11 cellular contexts compared by ENCODE assay signal in the genomic region with DNA sequence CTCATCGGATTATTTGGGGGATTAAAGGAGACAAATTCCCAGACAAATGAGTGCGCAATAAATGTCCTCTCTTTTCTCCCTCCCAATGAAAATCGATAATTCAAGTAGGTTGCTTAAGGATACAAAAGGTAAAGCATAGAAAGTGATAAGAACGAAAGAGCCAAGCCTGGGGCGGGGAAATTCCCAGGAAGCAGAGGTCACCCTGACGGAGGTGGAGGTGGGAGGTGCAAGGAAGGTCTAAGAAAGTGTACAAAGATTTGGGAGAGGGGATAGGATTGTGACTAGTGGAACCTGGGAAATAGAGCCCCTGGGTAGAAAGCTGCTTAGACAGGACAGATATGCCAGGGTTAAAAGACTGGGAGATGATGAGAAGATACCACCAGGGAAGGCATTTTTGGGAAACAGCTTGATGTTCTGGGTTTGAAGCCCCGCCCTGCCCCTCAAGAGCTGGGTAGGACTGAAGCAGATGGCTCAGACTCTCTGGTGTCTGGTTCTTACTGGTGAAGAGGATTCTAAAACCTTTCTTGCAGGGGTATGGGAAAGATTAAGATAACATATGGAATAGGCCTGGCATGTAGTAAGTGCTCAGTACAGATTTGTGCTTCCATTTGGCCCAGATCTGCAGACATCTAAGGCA. TPM values are rescaled to one million over a fixed set of nuclear protein-coding genes. Genes with fewer than 3 reads are reported as not detected.
DNase-seq lines count a peak whose midpoint lies in the region; ATAC-seq and TF ChIP-seq lines count a peak whose summit lies in the region.
"Had no signal": no experiment of that assay in that cellular context is flagged by ENCODE, and none has a peak within 500 bp of the region (broad histone marks: within the 10 kb centered on the region; RNA-seq: fewer than 3 reads in every experiment).

No MANE protein-coding gene starts in this region.

- TF ChIP-seq CTCF in Panc1 (IDR thresholded peaks at IDR 0.05) (no peak), hepatocyte (IDR thresholded peaks at IDR 0.05; ENCODE audit: poor library complexity) (no peak), smooth muscle cell (IDR thresholded peaks at IDR 0.05; ENCODE audit: borderline replicate concordance, insufficient read depth, poor library complexity, severe bottlenecking) (no peak)

- POLR2A ChIA-PET in Panc1 (lab: Charles Lee): interaction anchor here (0.6 kb wide), 1 partner anchor 64 kb away, joined by 9 read pairs; no protein-coding TSS in a partner anchor

- H3K9me2 ChIP-seq in hepatocyte (replicated peaks; ENCODE audit: insufficient read depth): no peaks in the 10 kb centered on the region

- H3K4me1 Mint-ChIP-seq in activated CD8-positive, alpha-beta memory T cell treated with anti-CD3 and anti-CD28 coated beads, Interleukin-2, amount 10 ng/mL, durations not matched to agents 7 days and 5 days: peaks cover 19% of the 10 kb centered on the region

- H3K4me2 ChIP-seq in hepatocyte (peak overlapping the region; percentile 83), smooth muscle cell (peak overlapping the region; percentile 91)

- H3K79me2 ChIP-seq in hepatocyte (peaks cover 35% of the 10 kb centered on the region), smooth muscle cell (ENCODE audit: low read depth) (peaks cover 36% of the 10 kb centered on the region)

- WGBS in hepatocyte (ENCODE audit: low lambda C conversion rate, missing lambda C conversion rate): 60% methylated on average over 7 of the region's 7 CpGs
- 73% methylated on average over 7 of the region's 7 CpGs for WGBS in smooth muscle cell (ENCODE audit: low lambda C conversion rate)

- H3K4me3 Mint-ChIP-seq in activated CD8-positive, alpha-beta memory T cell treated with anti-CD3 and anti-CD28 coated beads, Interleukin-2, amount 10 ng/mL, durations not matched to agents 7 days and 5 days: peak overlapping the region; percentile 80

- BruUV-seq in Panc1 (replicated peaks; lab: Mats Ljungman, UMichigan): no TSS peak

- CTCF ChIA-PET in activated CD8-positive, alpha-beta memory T cell treated with anti-CD3 and anti-CD28 coated beads, Interleukin-2, amount 10 ng/mL, durations not matched to agents 7 days and 5 days (lab: Charles Lee): interaction anchor here (0.8 to 1.3 kb wide), 2 partner anchors 66 to 158 kb away, joined by 3 to 4 read pairs; no protein-coding TSS in a partner anchor
- CTCF ChIA-PET in Panc1 (lab: Charles Lee): no interaction called here

- H3K36me3 ChIP-seq in Panc1 (ENCODE audit: control insufficient read depth, insufficient read depth, low read length) (no peaks in the 10 kb centered on the region; the same call in 1 of the 2 replicates), hepatocyte (replicated peaks; ENCODE audit: insufficient read depth, low read depth) (no peaks in the 10 kb centered on the region), smooth muscle cell (ENCODE audit: low read depth) (no peaks in the 10 kb centered on the region)
- H3K36me3 ChIP-seq: prostate gland had no signal

- H3K27ac Mint-ChIP-seq in activated CD8-positive, alpha-beta memory T cell treated with anti-CD3 and anti-CD28 coated beads, Interleukin-2, amount 10 ng/mL, durations not matched to agents 7 days and 5 days: no peak overlapping the region

- intact Hi-C loops in Panc1 (cut with micrococcal nuclease; ENCODE audit: unreplicated experiment): no loop called here

- peak overlapping the region; percentile 84 for H3K27ac ChIP-seq in Panc1 (ENCODE audit: low read length)
- peak overlapping the region; percentile 13 for H3K27ac ChIP-seq in hepatocyte
- no peak overlapping the region for H3K27ac ChIP-seq in smooth muscle cell (ENCODE audit: low read depth)
- H3K27ac ChIP-seq: prostate gland had no signal

- no peak overlapping the region for H3K9ac ChIP-seq in smooth muscle cell (ENCODE audit: low read depth)

- in situ Hi-C loops in Panc1 (cut with HindIII; ENCODE audit: low pct_unique_long_range_greater_than_20kb, low sequenced_read_pairs): no loop called here

- H4K20me1 ChIP-seq in hepatocyte (ENCODE audit: insufficient read depth, poor library complexity, severe bottlenecking) (peaks cover 5% of the 10 kb centered on the region), smooth muscle cell (ENCODE audit: low read depth) (peaks cover 31% of the 10 kb centered on the region)

- H2AFZ ChIP-seq in hepatocyte (peak overlapping the region; percentile 52), smooth muscle cell (ENCODE audit: low read depth) (peak overlapping the region; percentile 92)

- DNase-seq in activated CD8-positive, alpha-beta memory T cell treated with anti-CD3 and anti-CD28 coated beads, Interleukin-2, amount 10 ng/mL, durations not matched to agents 7 days and 5 days: no peak
- no peak for DNase-seq in activated CD8-positive, alpha-beta memory T cell treated with anti-CD3 and anti-CD28 coated beads for 24 hours
- DNase-seq in Panc1 (ENCODE audit: low read depth, low spot score) (no peak), hepatocyte (ENCODE audit: low spot score) (no peak), smooth muscle cell (lab: John Stamatoyannopoulos, UW; ENCODE audit: unreplicated experiment) (no peak), AG08396 (ENCODE audit: low spot score) (no peak)
- DNase-seq: amniotic stem cell, SIG-M5 had no signal

- no peak for ATAC-seq in activated CD8-positive, alpha-beta memory T cell treated with anti-CD3 and anti-CD28 coated beads, Interleukin-2, amount 10 ng/mL, durations not matched to agents 7 days and 5 days
- ATAC-seq in Panc1: no peak
- ATAC-seq in HG02678 (IDR thresholded peaks at IDR 0.05; ENCODE audit: unreplicated experiment): no peak
- ATAC-seq in HG02759 (IDR thresholded peaks at IDR 0.05; ENCODE audit: unreplicated experiment): no peak

- peaks cover 27% of the 10 kb centered on the region for H3K4me1 ChIP-seq in Panc1 (ENCODE audit: control insufficient read depth, insufficient read depth, low read length)
- peaks cover 6% of the 10 kb centered on the region for H3K4me1 ChIP-seq in hepatocyte (ENCODE audit: insufficient read depth)
- peaks cover 7% of the 10 kb centered on the region for H3K4me1 ChIP-seq in smooth muscle cell (ENCODE audit: low read depth)
- H3K4me1 ChIP-seq: prostate gland had no signal

- H3K27me3 Mint-ChIP-seq in activated CD8-positive, alpha-beta memory T cell treated with anti-CD3 and anti-CD28 coated beads, Interleukin-2, amount 10 ng/mL, durations not matched to agents 7 days and 5 days: no peaks in the 10 kb centered on the region

- H3F3A ChIP-seq in smooth muscle cell (ENCODE audit: low read depth): no peaks in the 10 kb centered on the region

- H3K36me3 Mint-ChIP-seq in activated CD8-positive, alpha-beta memory T cell treated with anti-CD3 and anti-CD28 coated beads, Interleukin-2, amount 10 ng/mL, durations not matched to agents 7 days and 5 days: no peaks in the 10 kb centered on the region

- H3K9me3 ChIP-seq in Panc1 (ENCODE audit: control insufficient read depth, insufficient read depth, low read depth, low read length): no peaks in the 10 kb centered on the region
- no peaks in the 10 kb centered on the region for H3K9me3 ChIP-seq in hepatocyte (ENCODE audit: low read depth)
- H3K9me3 ChIP-seq in smooth muscle cell (replicated peaks; ENCODE audit: low read depth): no peaks in the 10 kb centered on the region
- H3K9me3 ChIP-seq: prostate gland had no signal

- no peaks in the 10 kb centered on the region for H3K9me3 Mint-ChIP-seq in activated CD8-positive, alpha-beta memory T cell treated with anti-CD3 and anti-CD28 coated beads, Interleukin-2, amount 10 ng/mL, durations not matched to agents 7 days and 5 days (ENCODE audit: low read depth)

- H3K4me3 ChIP-seq in Panc1 (ENCODE audit: low read depth in 2 of 2, low read length in 2 of 2) (peak overlapping the region in 1 of 2 experiments; percentile 56; a peak in 3 of 4 replicates), hepatocyte (no peak overlapping the region), smooth muscle cell (peak overlapping the region; percentile 84)

- H3K27me3 ChIP-seq in Panc1 (ENCODE audit: control insufficient read depth, insufficient read depth, low read length) (no peaks in the 10 kb centered on the region), hepatocyte (no peaks in the 10 kb centered on the region), smooth muscle cell (ENCODE audit: low read depth) (no peaks in the 10 kb centered on the region)

RNA-seq across cellular contexts. Expression of gene KLHL25, which starts 1.1 kb away (rescaled TPM):
- 1 to 10 TPM; 4.3 to 4.5 TPM for total RNA-seq in activated CD8-positive, alpha-beta memory T cell treated with anti-CD3 and anti-CD28 coated beads, Interleukin-2, amount 10 ng/mL, durations not matched to agents 7 days and 5 days
- 7.0 TPM for total RNA-seq in Panc1 (2021; ENCODE audit: unreplicated experiment)
- polyA plus RNA-seq in Panc1 (2012; ENCODE audit: insufficient read length): 8.4 TPM
- total RNA-seq in hepatocyte: 5.9 and 10.0 TPM in 2 replicates
- 3.7 and 3.9 TPM in 2 replicates for polyA plus RNA-seq in hepatocyte
- total RNA-seq in smooth muscle cell: 5.0 and 10.1 TPM in 2 replicates
- polyA plus RNA-seq in smooth muscle cell: 5.1 and 6.7 TPM in 2 replicates
